ENCODE assay signal across 27 cellular contexts in the genomic region with DNA sequence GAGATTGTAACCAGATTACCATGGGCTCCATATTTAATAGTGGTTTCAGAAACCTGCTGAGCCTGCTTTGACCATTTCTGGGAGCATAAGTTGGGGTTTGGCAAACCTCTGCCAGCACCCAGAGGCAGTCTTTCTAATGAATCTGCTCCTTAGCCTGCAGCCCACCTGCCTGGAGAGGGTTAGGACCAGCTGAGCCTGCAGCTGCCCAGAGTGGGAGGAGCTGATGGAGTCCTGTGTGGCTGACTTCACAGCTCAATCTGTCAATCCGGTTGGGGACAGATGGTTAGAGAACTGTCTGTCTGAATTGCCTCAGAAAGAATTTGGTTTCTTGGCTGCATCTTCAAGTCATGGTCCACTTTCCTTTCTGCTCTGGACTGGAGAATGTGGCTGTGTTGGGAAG.
DNase-seq lines count a peak whose midpoint lies in the region; ATAC-seq and TF ChIP-seq lines count a peak whose summit lies in the region.
"Had no signal": no experiment of that assay in that cellular context is flagged by ENCODE, and none has a peak within 500 bp of the region (broad histone marks: within the 10 kb centered on the region; RNA-seq: fewer than 3 reads in every experiment).

No MANE protein-coding gene starts in this region.

- no peak overlapping the region for H3K4me3 Mint-ChIP-seq in nephron
- H3K4me3 Mint-ChIP-seq: activated T-cell treated with anti-CD3 and anti-CD28 coated beads, Interleukin-2, amount 50 U/mL, for 4 hours; CD4-positive, alpha-beta T cell; naive thymus-derived CD8-positive, alpha-beta T cell; stimulated activated memory B cell treated with anti-CD40 and anti-IgM and Interleukin-4, amounts not matched to agents 10 μg/mL and 1 μg/mL and 100 μg/mL, for 72 hours had no signal

- ATAC-seq in HG02884 (IDR thresholded peaks at IDR 0.05; ENCODE audit: unreplicated experiment) (no peak), GM19328 (IDR thresholded peaks at IDR 0.05; ENCODE audit: unreplicated experiment) (no peak)
- ATAC-seq: activated T-cell treated with anti-CD3 and anti-CD28 coated beads, Interleukin-2, amount 50 U/mL, for 4 hours; left lung; naive thymus-derived CD8-positive, alpha-beta T cell; stimulated activated memory B cell treated with anti-CD40 and anti-IgM and Interleukin-4, amounts not matched to agents 10 μg/mL and 1 μg/mL and 100 μg/mL, for 72 hours had no signal

- H3K27ac ChIP-seq in WERI-Rb-1: peak overlapping the region; percentile 28; the same call in 1 of the 2 replicates
- H3K27ac ChIP-seq: adrenal gland, brain microvascular endothelial cell, left lung, Peyer's patch, thoracic aorta, uterus had no signal

- H3K4me1 Mint-ChIP-seq in nephron: peaks cover 18% of the 10 kb centered on the region
- H3K4me1 Mint-ChIP-seq: naive thymus-derived CD8-positive, alpha-beta T cell; stimulated activated memory B cell treated with anti-CD40 and anti-IgM and Interleukin-4, amounts not matched to agents 10 μg/mL and 1 μg/mL and 100 μg/mL, for 72 hours had no signal

- H3K27me3 ChIP-seq in WERI-Rb-1 (ENCODE audit: insufficient read depth, low read depth, severe bottlenecking): no peaks in the 10 kb centered on the region
- H3K27me3 ChIP-seq: adrenal gland, brain microvascular endothelial cell, left lung, Peyer's patch, uterus had no signal

- H3K9me3 ChIP-seq in WERI-Rb-1 (ENCODE audit: severe bottlenecking): no peaks in the 10 kb centered on the region
- H3K9me3 ChIP-seq: adrenal gland, left lung, thoracic aorta, uterus had no signal

- peaks cover 6% of the 10 kb centered on the region for H3K27me3 Mint-ChIP-seq in nephron (ENCODE audit: low read depth)
- H3K27me3 Mint-ChIP-seq: CD4-positive, alpha-beta T cell; stimulated activated memory B cell treated with anti-CD40 and anti-IgM and Interleukin-4, amounts not matched to agents 10 μg/mL and 1 μg/mL and 100 μg/mL, for 72 hours had no signal

- no peaks in the 10 kb centered on the region for H3K9me3 Mint-ChIP-seq in nephron
- H3K9me3 Mint-ChIP-seq: activated T-cell treated with anti-CD3 and anti-CD28 coated beads, Interleukin-2, amount 50 U/mL, for 4 hours had no signal

- TF ChIP-seq CTCF in WERI-Rb-1 (IDR thresholded peaks at IDR 0.05; ENCODE audit: low read depth, low read length) (no peak), nephron (IDR thresholded peaks at IDR 0.05; ENCODE audit: unreplicated experiment in 3 of 3) (no peak)

- no peaks in the 10 kb centered on the region for H3K36me3 ChIP-seq in WERI-Rb-1
- H3K36me3 ChIP-seq: adrenal gland, brain microvascular endothelial cell, left lung, Peyer's patch, thoracic aorta, uterus had no signal

- no peaks in the 10 kb centered on the region for H3K36me3 Mint-ChIP-seq in nephron (ENCODE audit: low read depth)
- H3K36me3 Mint-ChIP-seq: naive thymus-derived CD8-positive, alpha-beta T cell; stimulated activated memory B cell treated with anti-CD40 and anti-IgM and Interleukin-4, amounts not matched to agents 10 μg/mL and 1 μg/mL and 100 μg/mL, for 72 hours had no signal

- H3K4me3 ChIP-seq in WERI-Rb-1 (ENCODE audit: low read depth, low read length): no peak overlapping the region
- H3K4me3 ChIP-seq: adrenal gland, left lung, Peyer's patch, thoracic aorta, uterus had no signal

- DNase-seq in DMS 273 treated with DMSO at 0.1 percent for 48 hours (lab: John Stamatoyannopoulos, UW) (peak; percentile 53), NCI-H2171 treated with DMSO at 0.1 percent for 48 hours (lab: John Stamatoyannopoulos, UW) (peak; percentile 88), WERI-Rb-1 (peak; percentile 69), A172 (ENCODE audit: low spot score) (no peak)
- DNase-seq: activated CD4-positive, alpha-beta T cell treated with anti-CD3 and anti-CD28 coated beads for 4 hours; activated naive CD4-positive, alpha-beta T cell treated with Interleukin-2 at 50 U/mL for 16 hours; activated T-cell treated with anti-CD3 and anti-CD28 coated beads, Interleukin-2, amount 50 U/mL, for 4 hours; adrenal gland; brain microvascular endothelial cell; CD4-positive, alpha-beta T cell; DMS153; effector memory CD4-positive, alpha-beta T cell; foreskin fibroblast; GF-D8; KG1; left lung; naive thymus-derived CD8-positive, alpha-beta T cell; NCI-H187 treated with DMSO at 0.1 percent for 48 hours; NCI-H226; Peyer's patch; stimulated activated CD4-positive, alpha-beta T cell treated with anti-CD3 and anti-CD28 coated beads, Interleukin-4, amount 100 ng/mL, for 1 hour; uterus had no signal

- peak overlapping the region in 2 of 3 experiments; percentile 50 to 66 for H3K27ac Mint-ChIP-seq in nephron
- H3K27ac Mint-ChIP-seq: CD4-positive, alpha-beta T cell; naive thymus-derived CD8-positive, alpha-beta T cell; stimulated activated memory B cell treated with anti-CD40 and anti-IgM and Interleukin-4, amounts not matched to agents 10 μg/mL and 1 μg/mL and 100 μg/mL, for 72 hours had no signal
